Comparison of ENCODE assay signal across 8 cellular contexts in the genomic region with DNA sequence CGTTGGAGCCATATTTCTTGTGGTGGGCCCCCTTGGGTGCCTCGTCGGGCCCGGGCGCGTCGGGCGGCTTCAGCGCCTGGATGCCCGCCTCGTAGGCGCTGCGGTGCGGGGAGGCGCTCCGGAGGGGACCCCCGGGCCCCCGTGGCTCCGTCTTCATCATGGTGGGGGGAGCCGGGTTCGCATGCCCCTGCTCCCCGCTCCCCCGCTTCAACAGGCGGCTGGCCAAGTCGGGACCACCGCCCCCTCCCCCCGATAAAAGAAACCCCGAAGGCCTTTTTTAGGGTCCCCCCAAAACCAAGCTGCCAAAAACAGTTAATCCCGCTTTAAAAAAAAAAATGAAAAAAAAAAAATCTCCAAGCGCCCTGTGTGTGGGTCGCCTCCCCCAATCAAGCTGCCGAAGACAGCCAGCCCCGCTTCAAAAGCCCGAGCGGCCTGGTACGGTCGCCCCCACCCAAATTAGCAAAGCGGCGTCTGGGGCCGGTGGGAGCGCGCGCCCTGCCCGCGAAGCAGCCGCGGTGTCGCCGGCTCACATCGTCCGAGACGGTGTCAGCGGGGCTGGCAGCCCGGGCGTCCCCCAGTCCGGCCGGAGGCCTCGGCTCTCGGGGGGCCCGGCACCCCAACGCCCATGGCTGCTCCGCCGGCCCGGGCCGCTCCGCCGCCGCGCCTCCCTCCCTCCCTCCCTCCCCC. TPM values are rescaled to one million over a fixed set of nuclear protein-coding genes. Genes with fewer than 3 reads are reported as not detected.
DNase-seq lines count a peak whose midpoint lies in the region; ATAC-seq, FAIRE-seq and TF ChIP-seq lines count a peak whose summit lies in the region.

A gene with protein sequence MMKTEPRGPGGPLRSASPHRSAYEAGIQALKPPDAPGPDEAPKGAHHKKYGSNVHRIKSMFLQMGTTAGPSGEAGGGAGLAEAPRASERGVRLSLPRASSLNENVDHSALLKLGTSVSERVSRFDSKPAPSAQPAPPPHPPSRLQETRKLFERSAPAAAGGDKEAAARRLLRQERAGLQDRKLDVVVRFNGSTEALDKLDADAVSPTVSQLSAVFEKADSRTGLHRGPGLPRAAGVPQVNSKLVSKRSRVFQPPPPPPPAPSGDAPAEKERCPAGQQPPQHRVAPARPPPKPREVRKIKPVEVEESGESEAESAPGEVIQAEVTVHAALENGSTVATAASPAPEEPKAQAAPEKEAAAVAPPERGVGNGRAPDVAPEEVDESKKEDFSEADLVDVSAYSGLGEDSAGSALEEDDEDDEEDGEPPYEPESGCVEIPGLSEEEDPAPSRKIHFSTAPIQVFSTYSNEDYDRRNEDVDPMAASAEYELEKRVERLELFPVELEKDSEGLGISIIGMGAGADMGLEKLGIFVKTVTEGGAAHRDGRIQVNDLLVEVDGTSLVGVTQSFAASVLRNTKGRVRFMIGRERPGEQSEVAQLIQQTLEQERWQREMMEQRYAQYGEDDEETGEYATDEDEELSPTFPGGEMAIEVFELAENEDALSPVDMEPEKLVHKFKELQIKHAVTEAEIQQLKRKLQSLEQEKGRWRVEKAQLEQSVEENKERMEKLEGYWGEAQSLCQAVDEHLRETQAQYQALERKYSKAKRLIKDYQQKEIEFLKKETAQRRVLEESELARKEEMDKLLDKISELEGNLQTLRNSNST (minus strand): TSS at position 324 of the 687 bp plus-strand sequence. CDS start 164 bp downstream, at position 160.

- DNase-seq in GM06990 (ENCODE audit: extremely low read depth, insufficient read length) (no peak), Panc1 (ENCODE audit: low read depth, low spot score) (no peak), erythroblast (lab: John Stamatoyannopoulos, UW) (no peak), nephron progenitor cell (no peak), HTR-8/SVneo (ENCODE audit: insufficient read length, low spot score) (no peak)

- H3K36me3 ChIP-seq in GM06990 (ENCODE audit: control insufficient read depth, insufficient read depth, low read length) (peaks cover 6% of the 10 kb centered on the region), Panc1 (ENCODE audit: control insufficient read depth, insufficient read depth, low read length) (peaks cover 15% of the 10 kb centered on the region; the same call in 1 of the 2 replicates)

- intact Hi-C loops in Panc1 (cut with micrococcal nuclease; ENCODE audit: unreplicated experiment), result no loop called here

- TSS peak; percentile 91 for BruUV-seq in Panc1 (replicated peaks; lab: Mats Ljungman, UMichigan)

- H3K4me3 Mint-ChIP-seq in nephron progenitor cell, result peak within 1 kb of the TSS; percentile 84

- peak; percentile 9 for TF ChIP-seq POLR2A in erythroblast (IDR thresholded peaks at IDR 0.05; ENCODE audit: low read length)

- TF ChIP-seq CTCF in GM06990 (IDR thresholded peaks at IDR 0.05; ENCODE audit: insufficient read depth, low read length, poor library complexity, severe bottlenecking) (no peak), Panc1 (IDR thresholded peaks at IDR 0.05) (no peak), nephron progenitor cell (IDR thresholded peaks at IDR 0.05) (no peak)

- H3K9me3 ChIP-seq in Panc1 (ENCODE audit: control insufficient read depth, insufficient read depth, low read depth, low read length), result no peaks in the 10 kb centered on the region

- H3K4me3 ChIP-seq in GM06990 (replicated peaks; ENCODE audit: low read depth, low read length) (peak within 1 kb of the TSS; percentile 92), Panc1 (ENCODE audit: low read depth in 2 of 2, low read length in 2 of 2) (peak within 1 kb of the TSS; percentile 70 to 97)

- H3K9me3 Mint-ChIP-seq in nephron progenitor cell, result no peaks in the 10 kb centered on the region

- peaks cover 64% of the 10 kb centered on the region for H3K4me1 Mint-ChIP-seq in nephron progenitor cell

- peaks cover 61% of the 10 kb centered on the region for H3K4me1 ChIP-seq in Panc1 (ENCODE audit: control insufficient read depth, insufficient read depth, low read length)

- FAIRE-seq in HTR-8/SVneo (lab: Jason Lieb, UNC), result no peak

- peak within 1 kb of the TSS; percentile 100 for H3K27ac ChIP-seq in Panc1 (ENCODE audit: low read length)

- H3K27ac Mint-ChIP-seq in nephron progenitor cell, result peak within 1 kb of the TSS; percentile 82

- H3K36me3 Mint-ChIP-seq in nephron progenitor cell (ENCODE audit: low read depth), result no peaks in the 10 kb centered on the region

- peaks cover 3% of the 10 kb centered on the region for H3K27me3 Mint-ChIP-seq in nephron progenitor cell (ENCODE audit: low read depth, poor library complexity)

- POLR2A ChIA-PET in Panc1 (lab: Charles Lee), result interaction anchor here (0.6 kb wide), 1 partner anchor 11 kb away, joined by 12 read pairs; no protein-coding TSS in a partner anchor

- H3K27me3 ChIP-seq in GM06990 (replicated peaks; ENCODE audit: control insufficient read depth, insufficient read depth, low read length) (no peaks in the 10 kb centered on the region), Panc1 (ENCODE audit: control insufficient read depth, insufficient read depth, low read length) (no peaks in the 10 kb centered on the region)

- CTCF ChIA-PET in Panc1 (lab: Charles Lee), result interaction anchor here (1.3 kb wide), 1 partner anchor 15 kb away, joined by 4 read pairs; a partner anchor contains a TSS

- ATAC-seq in Panc1, result peak; percentile 3
- no peak for ATAC-seq in GM19397 (IDR thresholded peaks at IDR 0.05; ENCODE audit: unreplicated experiment)
- ATAC-seq in GM21360 (IDR thresholded peaks at IDR 0.05; ENCODE audit: unreplicated experiment), result no peak
- ATAC-seq in HG03521 (IDR thresholded peaks at IDR 0.05; ENCODE audit: unreplicated experiment), result no peak

- in situ Hi-C loops in Panc1 (cut with HindIII; ENCODE audit: low pct_unique_long_range_greater_than_20kb, low sequenced_read_pairs), result no loop called here

RNA-seq across cellular contexts. Expression of the gene that starts here (rescaled TPM):
- total RNA-seq in Panc1 (2021; ENCODE audit: unreplicated experiment), result 114 TPM
- polyA plus RNA-seq in Panc1 (2012; ENCODE audit: insufficient read length), result 149 TPM
